Comparison of ENCODE assay signal across 12 cellular contexts in the genomic region with DNA sequence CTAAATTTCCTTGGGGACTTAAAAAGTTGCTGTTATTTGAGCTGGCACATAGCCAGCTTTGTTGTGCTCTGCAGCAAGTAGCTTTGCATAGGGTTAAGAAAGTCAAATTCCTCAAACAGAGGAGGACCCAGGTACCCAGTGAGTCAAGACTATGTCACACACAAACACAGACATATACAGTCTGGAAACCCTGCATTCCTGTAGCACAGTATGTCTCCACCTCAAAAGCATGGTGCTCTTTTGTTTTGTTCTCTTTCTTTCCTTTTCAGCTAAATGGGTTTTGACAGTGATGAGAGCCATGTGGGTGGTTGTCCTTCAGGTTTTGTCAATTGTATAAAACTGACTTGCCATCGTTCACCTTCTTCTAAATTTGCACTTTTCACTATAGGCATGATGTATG.
A peak's percentile ranks its signal among the peaks of the same experiment; 100 is the strongest.
DNase-seq lines count a peak whose midpoint lies in the region; ATAC-seq and TF ChIP-seq lines count a peak whose summit lies in the region.
"Had no signal": no experiment of that assay in that cellular context is flagged by ENCODE, and none has a peak within 500 bp of the region (broad histone marks: within the 10 kb centered on the region; RNA-seq: fewer than 3 reads in every experiment).

No MANE protein-coding gene starts in this region.

- H3K4me3 ChIP-seq in GM23338 (no peak overlapping the region), SJSA1 (no peak overlapping the region), fibroblast of pulmonary artery (replicated peaks; ENCODE audit: low read depth, low read length) (no peak overlapping the region), OCI-LY7 (ENCODE audit: low read depth, low read length, poor library complexity, severe bottlenecking) (no peak overlapping the region)
- H3K4me3 ChIP-seq: ovary had no signal

- DNase-seq in GM23338 (ENCODE audit: low spot score) (peak; percentile 57), SJSA1 (ENCODE audit: low read depth in 1 of 2, low spot score in 2 of 2) (peak; percentile 81 to 87), fibroblast of pulmonary artery (ENCODE audit: low read depth) (peak; percentile 66), osteocyte (ENCODE audit: extremely low spot score, unreplicated experiment) (no peak), T-cell (no peak), immature natural killer cell (no peak), OCI-LY7 (ENCODE audit: low spot score) (no peak), NCI-H1092 treated with DMSO at 0.1 percent for 48 hours (lab: John Stamatoyannopoulos, UW) (no peak)
- DNase-seq: left ventricle myocardium superior, NCI-H1930, ovary had no signal

- H3K79me2 ChIP-seq in GM23338 (replicated peaks; ENCODE audit: insufficient read depth) (no peaks in the 10 kb centered on the region), OCI-LY7 (ENCODE audit: insufficient read depth, low read depth, low read length) (no peaks in the 10 kb centered on the region)

- no peaks in the 10 kb centered on the region for H3K27me3 ChIP-seq in GM23338 (ENCODE audit: insufficient read depth)
- no peaks in the 10 kb centered on the region for H3K27me3 ChIP-seq in SJSA1 (replicated peaks)
- H3K27me3 ChIP-seq: ovary had no signal

- H3K4me3 Mint-ChIP-seq in GM23338: no peak overlapping the region
- no peak overlapping the region for H3K4me3 Mint-ChIP-seq in osteocyte (ENCODE audit: unreplicated experiment)
- H3K4me3 Mint-ChIP-seq in T-cell: no peak overlapping the region
- no peak overlapping the region for H3K4me3 Mint-ChIP-seq in immature natural killer cell
- H3K4me3 Mint-ChIP-seq: stimulated activated memory B cell treated with anti-CD40 and anti-IgM and Interleukin-4, amounts not matched to agents 10 μg/mL and 1 μg/mL and 100 μg/mL, for 72 hours had no signal

- intact Hi-C loops in OCI-LY7 (cut with micrococcal nuclease; ENCODE audit: unreplicated experiment): no loop called here

- no peaks in the 10 kb centered on the region for H3F3A ChIP-seq in GM23338 (replicated peaks; ENCODE audit: low read depth)

- H3K27ac ChIP-seq in GM23338 (ENCODE audit: low read depth) (no peak overlapping the region), SJSA1 (peak overlapping the region; percentile 93), OCI-LY7 (ENCODE audit: low read depth, low read length, poor library complexity, severe bottlenecking) (no peak overlapping the region)
- H3K27ac ChIP-seq: ovary had no signal

- CTCF ChIA-PET in T-cell (lab: Charles Lee): no interaction called here
- CTCF ChIA-PET in OCI-LY7 (lab: Charles Lee; ENCODE audit: unreplicated experiment): no interaction called here

- H3K27ac Mint-ChIP-seq in GM23338 (no peak overlapping the region), osteocyte (ENCODE audit: unreplicated experiment) (peak overlapping the region; percentile 89), T-cell (no peak overlapping the region), immature natural killer cell (no peak overlapping the region)
- H3K27ac Mint-ChIP-seq: stimulated activated memory B cell treated with anti-CD40 and anti-IgM and Interleukin-4, amounts not matched to agents 10 μg/mL and 1 μg/mL and 100 μg/mL, for 72 hours had no signal

- H3K4me2 ChIP-seq in GM23338 (no peak overlapping the region), OCI-LY7 (ENCODE audit: low read length) (no peak overlapping the region)

- POLR2A ChIA-PET in T-cell (lab: Charles Lee): no interaction called here
- POLR2A ChIA-PET in OCI-LY7 (lab: Charles Lee): interaction anchor here (0.6 kb wide), 1 partner anchor 1336 kb away, joined by 3 read pairs; no protein-coding TSS in a partner anchor

- H3K36me3 Mint-ChIP-seq in GM23338 (ENCODE audit: low read depth): no peaks in the 10 kb centered on the region
- H3K36me3 Mint-ChIP-seq in osteocyte (ENCODE audit: unreplicated experiment): no peaks in the 10 kb centered on the region
- H3K36me3 Mint-ChIP-seq in T-cell: no peaks in the 10 kb centered on the region
- H3K36me3 Mint-ChIP-seq in immature natural killer cell: no peaks in the 10 kb centered on the region
- H3K36me3 Mint-ChIP-seq: stimulated activated memory B cell treated with anti-CD40 and anti-IgM and Interleukin-4, amounts not matched to agents 10 μg/mL and 1 μg/mL and 100 μg/mL, for 72 hours had no signal

- ATAC-seq in GM23338: peak; percentile 97
- no peak for ATAC-seq in T-cell (replicated peaks in 1 of 4)
- ATAC-seq: left ventricle myocardium superior; stimulated activated memory B cell treated with anti-CD40 and anti-IgM and Interleukin-4, amounts not matched to agents 10 μg/mL and 1 μg/mL and 100 μg/mL, for 72 hours had no signal

- H3K36me3 ChIP-seq in GM23338 (ENCODE audit: insufficient read depth): no peaks in the 10 kb centered on the region
- no peaks in the 10 kb centered on the region for H3K36me3 ChIP-seq in SJSA1
- H3K36me3 ChIP-seq in OCI-LY7 (ENCODE audit: insufficient read depth, low read length): no peaks in the 10 kb centered on the region
- H3K36me3 ChIP-seq: ovary had no signal

- H3K9me3 Mint-ChIP-seq in GM23338 (no peaks in the 10 kb centered on the region), osteocyte (ENCODE audit: unreplicated experiment) (peaks cover 13% of the 10 kb centered on the region), T-cell (peaks cover 0 to 4% (median 2%) of the 10 kb centered on the region in 3 donors), immature natural killer cell (peaks cover 2 to 19% (median 11%) of the 10 kb centered on the region in 6 donors)

- H4K20me1 ChIP-seq in GM23338 (replicated peaks; ENCODE audit: insufficient read depth): no peaks in the 10 kb centered on the region
- H4K20me1 ChIP-seq in OCI-LY7 (ENCODE audit: insufficient read depth, low read length): no peaks in the 10 kb centered on the region

- peaks cover 9% of the 10 kb centered on the region; the same call in 2 of the 3 replicates for H3K4me1 Mint-ChIP-seq in GM23338
- peaks cover 63% of the 10 kb centered on the region for H3K4me1 Mint-ChIP-seq in osteocyte (ENCODE audit: unreplicated experiment)
- H3K4me1 Mint-ChIP-seq in T-cell: no peaks in the 10 kb centered on the region
- H3K4me1 Mint-ChIP-seq in immature natural killer cell: no peaks in the 10 kb centered on the region
- H3K4me1 Mint-ChIP-seq: stimulated activated memory B cell treated with anti-CD40 and anti-IgM and Interleukin-4, amounts not matched to agents 10 μg/mL and 1 μg/mL and 100 μg/mL, for 72 hours had no signal

- H3K9me3 ChIP-seq in SJSA1 (replicated peaks) (no peaks in the 10 kb centered on the region), OCI-LY7 (ENCODE audit: low read length) (no peaks in the 10 kb centered on the region)
- H3K9me3 ChIP-seq: ovary had no signal

- H3K4me1 ChIP-seq in GM23338 (ENCODE audit: insufficient read depth) (no peaks in the 10 kb centered on the region), SJSA1 (replicated peaks) (peaks cover 45% of the 10 kb centered on the region), OCI-LY7 (ENCODE audit: insufficient read depth, low read length, poor library complexity, severe bottlenecking) (no peaks in the 10 kb centered on the region)

- BruUV-seq in OCI-LY7 (replicated peaks; lab: Mats Ljungman, UMichigan): no TSS peak

- H3K9me2 ChIP-seq in GM23338 (ENCODE audit: insufficient read depth): no peaks in the 10 kb centered on the region
- no peaks in the 10 kb centered on the region for H3K9me2 ChIP-seq in OCI-LY7 (ENCODE audit: insufficient read depth, low read length)

- no peak overlapping the region for H2AFZ ChIP-seq in GM23338
- H2AFZ ChIP-seq in OCI-LY7 (ENCODE audit: low read length): no peak overlapping the region

- TF ChIP-seq CTCF in GM23338 (conservative IDR thresholded peaks at IDR 0.05; ENCODE audit: low read depth in 2 of 2) (no peak), fibroblast of pulmonary artery (IDR thresholded peaks at IDR 0.05; ENCODE audit: low read length, missing control alignments) (no peak), osteocyte (IDR thresholded peaks at IDR 0.05) (no peak), OCI-LY7 (conservative IDR thresholded peaks at IDR 0.05; ENCODE audit: low read length) (no peak)

- H3K27me3 Mint-ChIP-seq in GM23338 (ENCODE audit: insufficient read depth, low read depth, poor library complexity) (no peaks in the 10 kb centered on the region), osteocyte (ENCODE audit: unreplicated experiment) (no peaks in the 10 kb centered on the region), T-cell (peaks cover 0 to 3% of the 10 kb centered on the region in 2 donors), immature natural killer cell (ENCODE audit: low read depth in 3 of 3) (peaks cover 0 to 5% (median 2%) of the 10 kb centered on the region in 3 donors)
- H3K27me3 Mint-ChIP-seq: stimulated activated memory B cell treated with anti-CD40 and anti-IgM and Interleukin-4, amounts not matched to agents 10 μg/mL and 1 μg/mL and 100 μg/mL, for 72 hours had no signal

TF ChIP-seq in GM23338, 12 proteins besides CTCF, POLR2A, EP300 and RAD21 (continues in another document):
- peak; percentile 16; the same call in 1 of the 2 replicates for TF ChIP-seq CREB1 (CRISPR knock-in tag; IDR thresholded peaks at IDR 0.05; ENCODE audit: low read depth)

Comparison
In these comparisons a context has a peak if more than half of its experiments do, and no peak if none do; other contexts are left out.
1. DNase-seq: peak in GM23338 (single experiment), SJSA1 (2 of 2) and fibroblast of pulmonary artery (single experiment); none in osteocyte (single experiment), T-cell (0 of 34), immature natural killer cell (0 of 3), OCI-LY7 (single experiment) and NCI-H1092 treated with DMSO at 0.1 percent for 48 hours (single experiment).